In genomic region chr4:60452259-60452658, GRCh38 we compare ENCODE assay signal across 23 cellular contexts.
DNase-seq lines count a peak whose midpoint lies in the region; ATAC-seq and TF ChIP-seq lines count a peak whose summit lies in the region.
"Had no signal": no experiment of that assay in that cellular context is flagged by ENCODE, and none has a peak within 500 bp of the region (broad histone marks: within the 10 kb centered on the region; RNA-seq: fewer than 3 reads in every experiment).

No MANE protein-coding gene starts in this region.

- H3K4me1 ChIP-seq in neuronal stem cell (ENCODE audit: control insufficient read depth in 2 of 2, insufficient read depth in 1 of 2, low read depth in 1 of 2, low read length in 2 of 2) = no peaks in the 10 kb centered on the region
- H3K4me1 ChIP-seq: BLaER1 treated with 17β-estradiol and CSF1 and Interleukin-3, amounts not matched to agents 10 nM and 100 nM had no signal

- no peak overlapping the region for H2BK5ac ChIP-seq in neuronal stem cell (ENCODE audit: low read length)

- no peak overlapping the region for H2BK120ac ChIP-seq in neuronal stem cell (ENCODE audit: low read depth, low read length)

- no peak overlapping the region for H4K91ac ChIP-seq in neuronal stem cell (ENCODE audit: low read depth, low read length, poor library complexity)

- H3K36me3 Mint-ChIP-seq in activated naive CD4-positive, alpha-beta T cell treated with anti-CD3 and anti-CD28 coated beads, Interleukin-2, amount 50 U/mL, for 72 hours = no peaks in the 10 kb centered on the region
- H3K36me3 Mint-ChIP-seq: CD8-positive, alpha-beta T cell; IgD-negative memory B cell had no signal

- H2BK15ac ChIP-seq in neuronal stem cell (ENCODE audit: low read length) = no peak overlapping the region

- no peaks in the 10 kb centered on the region for H3K9me3 ChIP-seq in neuronal stem cell (replicated peaks in 1 of 2; ENCODE audit: control insufficient read depth in 2 of 2, insufficient read depth in 1 of 2, low read depth in 1 of 2, low read length in 2 of 2)
- H3K9me3 ChIP-seq: BLaER1 treated with 17β-estradiol and CSF1 and Interleukin-3, amounts not matched to agents 10 nM and 100 nM had no signal

- peaks cover 3 to 11% of the 10 kb centered on the region in 2 donors for H3K9me3 Mint-ChIP-seq in activated naive CD4-positive, alpha-beta T cell treated with anti-CD3 and anti-CD28 coated beads, Interleukin-2, amount 50 U/mL, for 72 hours
- H3K9me3 Mint-ChIP-seq: HFFc6 had no signal

- H3K18ac ChIP-seq in neuronal stem cell (ENCODE audit: low read length) = no peak overlapping the region

- DNase-seq in DMS 273 (lab: John Stamatoyannopoulos, UW; ENCODE audit: unreplicated experiment) (peak; percentile 85), NCI-H2171 treated with DMSO at 0.1 percent for 48 hours (lab: John Stamatoyannopoulos, UW) (peak; percentile 88), NCI-H82 (lab: John Stamatoyannopoulos, UW) (peak; percentile 79), neuronal stem cell (ENCODE audit: low spot score) (no peak)
- DNase-seq in activated naive CD4-positive, alpha-beta T cell treated with anti-CD3 and anti-CD28 coated beads, Interleukin-2, amount 50 U/mL, for 72 hours (ENCODE audit: low spot score in 2 of 2) = no peak
- DNase-seq: Calu3; CD8-positive, alpha-beta T cell; DMS153; DMS79; GF-D8; GOT3; H7; HFFc6; KBM-7 had no signal

- no peak overlapping the region for H3K4ac ChIP-seq in neuronal stem cell (ENCODE audit: low read length)

- ATAC-seq in SK-N-SH treated with all-trans-retinoic acid at 6 μM for 48 hours = no peak
- no peak for ATAC-seq in activated naive CD4-positive, alpha-beta T cell treated with anti-CD3 and anti-CD28 coated beads, Interleukin-2, amount 50 U/mL, for 72 hours
- ATAC-seq in HG02571 (IDR thresholded peaks at IDR 0.05; ENCODE audit: unreplicated experiment) = no peak
- ATAC-seq in GM18909 (IDR thresholded peaks at IDR 0.05; ENCODE audit: poor library complexity, unreplicated experiment) = no peak
- ATAC-seq: CD8-positive, alpha-beta T cell; GM12878; HCT116; HepG2 had no signal

- H3K9ac ChIP-seq in neuronal stem cell (ENCODE audit: low read depth, low read length, poor library complexity) = no peak overlapping the region
- H3K9ac ChIP-seq: BLaER1 treated with 17β-estradiol and CSF1 and Interleukin-3, amounts not matched to agents 10 nM and 100 nM had no signal

- no peaks in the 10 kb centered on the region for H3K79me1 ChIP-seq in neuronal stem cell (ENCODE audit: low read depth, low read length)

- no peak overlapping the region for H3K14ac ChIP-seq in neuronal stem cell (ENCODE audit: low read length)

- H3K27me3 ChIP-seq in neuronal stem cell (ENCODE audit: control insufficient read depth in 3 of 3, insufficient read depth in 3 of 3, low read depth in 1 of 3, low read length in 3 of 3) = no peaks in the 10 kb centered on the region
- H3K27me3 ChIP-seq: BLaER1 treated with 17β-estradiol and CSF1 and Interleukin-3, amounts not matched to agents 10 nM and 100 nM had no signal

- H3K27ac ChIP-seq in neuronal stem cell (replicated peaks; ENCODE audit: low read length) = no peak overlapping the region
- H3K27ac ChIP-seq: BLaER1 treated with 17β-estradiol and CSF1 and Interleukin-3, amounts not matched to agents 10 nM and 100 nM had no signal

- no peak overlapping the region for H3K27ac Mint-ChIP-seq in activated naive CD4-positive, alpha-beta T cell treated with anti-CD3 and anti-CD28 coated beads, Interleukin-2, amount 50 U/mL, for 72 hours
- H3K27ac Mint-ChIP-seq: B cell; CD8-positive, alpha-beta T cell; HFFc6; IgD-negative memory B cell had no signal

- no peak overlapping the region for H3K4me3 ChIP-seq in neuronal stem cell (ENCODE audit: low read length in 2 of 2)
- H3K4me3 ChIP-seq: BLaER1 treated with 17β-estradiol and CSF1 and Interleukin-3, amounts not matched to agents 10 nM and 100 nM; GM12878 had no signal

- H2AFZ ChIP-seq in neuronal stem cell (ENCODE audit: low read length) = no peak overlapping the region

- H3K4me2 ChIP-seq in neuronal stem cell (ENCODE audit: insufficient read depth, low read length, poor library complexity, severe bottlenecking) = no peak overlapping the region
- H3K4me2 ChIP-seq: BLaER1 treated with 17β-estradiol and CSF1 and Interleukin-3, amounts not matched to agents 10 nM and 100 nM had no signal

- H3K36me3 ChIP-seq in neuronal stem cell (replicated peaks in 1 of 2; ENCODE audit: control insufficient read depth in 2 of 2, insufficient read depth in 2 of 2, low read length in 2 of 2) = no peaks in the 10 kb centered on the region
- H3K36me3 ChIP-seq: BLaER1 treated with 17β-estradiol and CSF1 and Interleukin-3, amounts not matched to agents 10 nM and 100 nM had no signal

- no peak overlapping the region for H4K8ac ChIP-seq in neuronal stem cell (ENCODE audit: low read depth, low read length)

- no peak overlapping the region for H2BK12ac ChIP-seq in neuronal stem cell (ENCODE audit: low read length)

- no peak overlapping the region for H2AK5ac ChIP-seq in neuronal stem cell (ENCODE audit: low read depth, low read length)

- no peak overlapping the region for H3K23ac ChIP-seq in neuronal stem cell (ENCODE audit: low read depth, low read length, poor library complexity)

TF ChIP-seq in SK-N-SH treated with all-trans-retinoic acid at 6 μM for 48 hours, 23 proteins besides CTCF, POLR2A, EP300 and RAD21:
- TF ChIP-seq TCF4 (CRISPR knock-in tag; IDR thresholded peaks at IDR 0.05; ENCODE audit: borderline replicate concordance) (peak; percentile 94; the same call in 1 of the 2 replicates), GLIS3 (CRISPR knock-in tag; IDR thresholded peaks at IDR 0.05) (no peak), ISL1 (CRISPR knock-in tag; IDR thresholded peaks at IDR 0.05) (peak; percentile 23; the same call in 1 of the 2 replicates), ZNF70 (CRISPR knock-in tag; IDR thresholded peaks at IDR 0.05) (no peak), TSHZ2 (CRISPR knock-in tag; IDR thresholded peaks at IDR 0.05) (peak; percentile 56; the same call in 1 of the 2 replicates), ZNF565 (CRISPR knock-in tag; conservative IDR thresholded peaks at IDR 0.05; ENCODE audit: low read depth) (no peak)

Comparison
In these comparisons a context has a peak if more than half of its experiments do, and no peak if none do; other contexts are left out.
1. DNase-seq: peak in DMS 273 (single experiment), NCI-H2171 treated with DMSO at 0.1 percent for 48 hours (single experiment) and NCI-H82 (single experiment); none in activated naive CD4-positive, alpha-beta T cell treated with anti-CD3 and anti-CD28 coated beads, Interleukin-2, amount 50 U/mL, for 72 hours (0 of 2) and neuronal stem cell (single experiment).